Comparison of ENCODE assay signal across 22 cellular contexts in genomic region chr6:117992856-117993255, GRCh38.
DNase-seq lines count a peak whose midpoint lies in the region; ATAC-seq, FAIRE-seq and TF ChIP-seq lines count a peak whose summit lies in the region.
"Had no signal": no experiment of that assay in that cellular context is flagged by ENCODE, and none has a peak within 500 bp of the region (broad histone marks: within the 10 kb centered on the region; RNA-seq: fewer than 3 reads in every experiment).

No MANE protein-coding gene starts in this region.

- H3K27ac Mint-ChIP-seq in astrocyte (ENCODE audit: unreplicated experiment) = no peak overlapping the region
- H3K27ac Mint-ChIP-seq in naive thymus-derived CD4-positive, alpha-beta T cell = no peak overlapping the region
- H3K27ac Mint-ChIP-seq: B cell; stimulated activated naive CD8-positive, alpha-beta T cell treated with anti-CD3 and anti-CD28 coated beads, Interleukin-15, amount 100 ng/mL, for 72 hours had no signal

- H3K79me2 ChIP-seq in astrocyte (ENCODE audit: insufficient read depth, low read length) = no peaks in the 10 kb centered on the region

- H4K20me1 ChIP-seq in astrocyte (ENCODE audit: insufficient read depth, low read length) = no peaks in the 10 kb centered on the region

- no peaks in the 10 kb centered on the region for H3K36me3 ChIP-seq in astrocyte (ENCODE audit: insufficient read depth, low read length)
- H3K36me3 ChIP-seq in naive thymus-derived CD4-positive, alpha-beta T cell (ENCODE audit: control insufficient read depth in 2 of 3, insufficient read depth in 3 of 3, low read length in 3 of 3) = no peaks in the 10 kb centered on the region
- H3K36me3 ChIP-seq: left lung, neutrophil, sigmoid colon, uterus had no signal

- intact Hi-C loops in naive thymus-derived CD4-positive, alpha-beta T cell (cut with micrococcal nuclease) = no loop called here

- no peaks in the 10 kb centered on the region for H3K4me1 ChIP-seq in astrocyte (ENCODE audit: insufficient read depth, low read length)
- H3K4me1 ChIP-seq in naive thymus-derived CD4-positive, alpha-beta T cell (ENCODE audit: control insufficient read depth in 2 of 2, insufficient read depth in 2 of 2, low read length in 2 of 2) = no peaks in the 10 kb centered on the region
- H3K4me1 ChIP-seq: left lung, sigmoid colon, uterus had no signal

- no peaks in the 10 kb centered on the region for H3K9me3 ChIP-seq in astrocyte (ENCODE audit: insufficient read depth, low read depth, low read length)
- no peaks in the 10 kb centered on the region for H3K9me3 ChIP-seq in naive thymus-derived CD4-positive, alpha-beta T cell (ENCODE audit: control insufficient read depth in 2 of 3, low read length in 3 of 3)
- H3K9me3 ChIP-seq: left lung, mucosa of descending colon, neutrophil, sigmoid colon, uterus had no signal

- POLR2A ChIA-PET in naive thymus-derived CD4-positive, alpha-beta T cell (lab: Charles Lee) = no interaction called here

- H3K27ac ChIP-seq in astrocyte (ENCODE audit: low read depth, low read length) = no peak overlapping the region
- no peak overlapping the region for H3K27ac ChIP-seq in naive thymus-derived CD4-positive, alpha-beta T cell (ENCODE audit: low read depth, low read length)
- H3K27ac ChIP-seq: left lung, neutrophil, uterus had no signal

- TF ChIP-seq CTCF in astrocyte (IDR thresholded peaks at IDR 0.05; ENCODE audit: insufficient read depth, low read depth, low read length) = no peak

- no peak overlapping the region for H2AFZ ChIP-seq in astrocyte (ENCODE audit: low read depth, low read length)

- no peak overlapping the region for H3K9ac ChIP-seq in astrocyte (ENCODE audit: low read length)

- H3K36me3 Mint-ChIP-seq in astrocyte (ENCODE audit: low read depth, unreplicated experiment) = no peaks in the 10 kb centered on the region
- H3K36me3 Mint-ChIP-seq in naive thymus-derived CD4-positive, alpha-beta T cell = no peaks in the 10 kb centered on the region

- H3K4me2 ChIP-seq in astrocyte (ENCODE audit: low read length) = no peak overlapping the region

- no peaks in the 10 kb centered on the region for H3K4me1 Mint-ChIP-seq in astrocyte (ENCODE audit: low read depth, unreplicated experiment)
- H3K4me1 Mint-ChIP-seq in naive thymus-derived CD4-positive, alpha-beta T cell = no peaks in the 10 kb centered on the region
- H3K4me1 Mint-ChIP-seq: B cell; stimulated activated naive CD8-positive, alpha-beta T cell treated with anti-CD3 and anti-CD28 coated beads, Interleukin-15, amount 100 ng/mL, for 72 hours had no signal

- no peak for ATAC-seq in naive thymus-derived CD4-positive, alpha-beta T cell
- ATAC-seq in HG03432 (IDR thresholded peaks at IDR 0.05; ENCODE audit: unreplicated experiment) (no peak), SK-N-SH treated with all-trans-retinoic acid at 6 μM for 48 hours (no peak)
- ATAC-seq: left lung; mucosa of descending colon; Right ventricle myocardium inferior; stimulated activated naive CD8-positive, alpha-beta T cell treated with anti-CD3 and anti-CD28 coated beads, Interleukin-15, amount 100 ng/mL, for 72 hours had no signal

- CTCF ChIA-PET in naive thymus-derived CD4-positive, alpha-beta T cell (lab: Charles Lee) = no interaction called here

- no peaks in the 10 kb centered on the region for H3K27me3 ChIP-seq in astrocyte (ENCODE audit: insufficient read depth, low read length)
- H3K27me3 ChIP-seq in naive thymus-derived CD4-positive, alpha-beta T cell (ENCODE audit: control insufficient read depth in 2 of 2, insufficient read depth in 2 of 2, low read length in 2 of 2) = no peaks in the 10 kb centered on the region
- H3K27me3 ChIP-seq: left lung, neutrophil, sigmoid colon, uterus had no signal

- no peak overlapping the region for H3K4me3 ChIP-seq in astrocyte (ENCODE audit: insufficient read depth, low read depth, low read length)
- H3K4me3 ChIP-seq in naive thymus-derived CD4-positive, alpha-beta T cell (ENCODE audit: low read length) = no peak overlapping the region
- H3K4me3 ChIP-seq: left lung, mucosa of descending colon, sigmoid colon, uterus had no signal

- no peaks in the 10 kb centered on the region for H3K27me3 Mint-ChIP-seq in astrocyte (ENCODE audit: low read depth, unreplicated experiment)
- peaks cover 3 to 25% (median 21%) of the 10 kb centered on the region in 5 donors for H3K27me3 Mint-ChIP-seq in naive thymus-derived CD4-positive, alpha-beta T cell

- H3K4me3 Mint-ChIP-seq in astrocyte (ENCODE audit: unreplicated experiment) = no peak overlapping the region
- H3K4me3 Mint-ChIP-seq in naive thymus-derived CD4-positive, alpha-beta T cell = no peak overlapping the region
- H3K4me3 Mint-ChIP-seq: B cell; stimulated activated naive CD8-positive, alpha-beta T cell treated with anti-CD3 and anti-CD28 coated beads, Interleukin-15, amount 100 ng/mL, for 72 hours had no signal

- peak; percentile 97 for DNase-seq in NCI-H1105 treated with DMSO at 0.1 percent for 48 hours (lab: John Stamatoyannopoulos, UW)
- peak; percentile 12 for DNase-seq in astrocyte (ENCODE audit: low read depth)
- DNase-seq in islet precursor cell = peak; percentile 56
- peak; percentile 79 for DNase-seq in superior temporal gyrus (ENCODE audit: extremely low spot score)
- no peak for DNase-seq in naive thymus-derived CD4-positive, alpha-beta T cell
- DNase-seq: activated CD4-positive, alpha-beta T cell treated with anti-CD3 and anti-CD28 coated beads, Interleukin-2, amount 50 U/mL, for 1 hour; activated CD8-positive, alpha-beta memory T cell treated with anti-CD3 and anti-CD28 coated beads, Interleukin-2, amount 50 U/mL, for 48 hours; left lung; mucosa of descending colon; NCI-H1436 treated with DMSO at 0.1 percent for 48 hours; sigmoid colon; stimulated activated CD4-positive, alpha-beta T cell treated with anti-CD3 and anti-CD28 coated beads, Interleukin-2, amount 100 ng/mL, for 24 hours; stimulated activated naive CD8-positive, alpha-beta T cell treated with anti-CD3 and anti-CD28 coated beads, Interleukin-15, amount 100 ng/mL, for 72 hours; T-helper 1 cell; uterus had no signal

- FAIRE-seq in astrocyte (lab: Jason Lieb, UNC) = no peak
- FAIRE-seq: endometrium, GM12892 had no signal

- H3K9me3 Mint-ChIP-seq in astrocyte (ENCODE audit: unreplicated experiment) = no peaks in the 10 kb centered on the region
- H3K9me3 Mint-ChIP-seq in naive thymus-derived CD4-positive, alpha-beta T cell = no peaks in the 10 kb centered on the region
- H3K9me3 Mint-ChIP-seq: stimulated activated naive CD8-positive, alpha-beta T cell treated with anti-CD3 and anti-CD28 coated beads, Interleukin-15, amount 100 ng/mL, for 72 hours had no signal

TF ChIP-seq in SK-N-SH treated with all-trans-retinoic acid at 6 μM for 48 hours, 23 proteins besides CTCF, POLR2A, EP300 and RAD21 (continues in another document):
- TF ChIP-seq TCF4 (CRISPR knock-in tag; IDR thresholded peaks at IDR 0.05; ENCODE audit: borderline replicate concordance) = no peak
- TF ChIP-seq ARNTL (CRISPR knock-in tag; IDR thresholded peaks at IDR 0.05; ENCODE audit: borderline replicate concordance, low read depth) = no peak
- no peak for TF ChIP-seq ISL1 (CRISPR knock-in tag; IDR thresholded peaks at IDR 0.05)
- TF ChIP-seq POU6F1 (CRISPR knock-in tag; IDR thresholded peaks at IDR 0.05; ENCODE audit: borderline replicate concordance, low read depth) = no peak
- no peak for TF ChIP-seq CSDC2 (CRISPR knock-in tag; IDR thresholded peaks at IDR 0.05)
- TF ChIP-seq SNAI2 (CRISPR knock-in tag; IDR thresholded peaks at IDR 0.05) = no peak
- TF ChIP-seq ZFP3 (CRISPR knock-in tag; IDR thresholded peaks at IDR 0.05) = no peak
- TF ChIP-seq ZNF565 (CRISPR knock-in tag; conservative IDR thresholded peaks at IDR 0.05; ENCODE audit: low read depth) = no peak
- TF ChIP-seq CREB5 (CRISPR knock-in tag; IDR thresholded peaks at IDR 0.05; ENCODE audit: low read depth) = no peak

Comparison
In these comparisons a context has a peak if more than half of its experiments do, and no peak if none do; other contexts are left out.
1. DNase-seq: peak in NCI-H1105 treated with DMSO at 0.1 percent for 48 hours (single experiment), astrocyte (single experiment), islet precursor cell (single experiment) and superior temporal gyrus (single experiment); none in naive thymus-derived CD4-positive, alpha-beta T cell (0 of 9).